In genomic region chr1:41583658-41584570, GRCh38 we compare ENCODE assay signal across 29 cellular contexts.
DNase-seq lines count a peak whose midpoint lies in the region; ATAC-seq, FAIRE-seq and TF ChIP-seq lines count a peak whose summit lies in the region.
"Had no signal": no experiment of that assay in that cellular context is flagged by ENCODE, and none has a peak within 500 bp of the region (broad histone marks: within the 10 kb centered on the region; RNA-seq: fewer than 3 reads in every experiment).

No MANE protein-coding gene starts in this region.

- no peak for FAIRE-seq in RCC 7860 (lab: Jason Lieb, UNC)
- FAIRE-seq: GM12892, islet of Langerhans had no signal

- 94 to 97% (median 97%) methylated on average over 21 to 25 of the region's 25 CpGs for WGBS in heart left ventricle, 4 donors

- no peaks in the 10 kb centered on the region for H3K27me3 Mint-ChIP-seq in T-helper 17 cell
- H3K27me3 Mint-ChIP-seq: B cell had no signal

- DNase-seq in stimulated activated CD4-positive, alpha-beta T cell treated with anti-CD3 and anti-CD28 coated beads, Interleukin-4, amount 100 ng/mL, for 24 hours = peak; percentile 1
- no peak for DNase-seq in stimulated activated CD4-positive, alpha-beta T cell treated with anti-CD3 and anti-CD28 coated beads, Interleukin-2, amount 100 ng/mL, for 24 hours
- DNase-seq in T-helper 17 cell (no peak), iPS-NIHi7 (ENCODE audit: extremely low spot score) (peak; percentile 42), vagina (ENCODE audit: extremely low spot score in 2 of 2) (peak; percentile 76 to 92), RCC 7860 (ENCODE audit: low spot score) (no peak), heart left ventricle (no peak)
- DNase-seq: ACHN; activated CD4-positive, alpha-beta T cell treated with anti-CD3 and anti-CD28 coated beads, Interleukin-2, amount 50 U/mL, for 48 hours; amygdala; DMS153; effector CD4-positive, alpha-beta T cell; hypothalamus; left ventricle myocardium superior; NCI-H2107; NCI-H748 treated with DMSO at 0.1 percent for 48 hours; right cardiac atrium; stimulated activated CD4-positive, alpha-beta T cell treated with anti-CD3 and anti-CD28 coated beads, Interleukin-1b, Interleukin-23, amount 100 ng/mL, for 48 hours; T-helper 1 cell had no signal

- TF ChIP-seq CTCF in vagina (IDR thresholded peaks at IDR 0.05) (no peak), heart left ventricle (IDR thresholded peaks at IDR 0.05) (no peak)

- H3K27ac ChIP-seq in vagina (no peak overlapping the region), heart left ventricle (no peak overlapping the region)
- H3K27ac ChIP-seq: neural progenitor cell, RWPE1, tibial nerve had no signal

- peaks cover 11% of the 10 kb centered on the region for H3K4me1 Mint-ChIP-seq in T-helper 17 cell
- H3K4me1 Mint-ChIP-seq: neural progenitor cell had no signal

- no peak for TF ChIP-seq POLR2A in vagina (IDR thresholded peaks at IDR 0.05)
- no peak for TF ChIP-seq POLR2A in heart left ventricle (IDR thresholded peaks at IDR 0.05)

- H3K27me3 ChIP-seq in vagina = no peaks in the 10 kb centered on the region
- H3K27me3 ChIP-seq in heart left ventricle = no peaks in the 10 kb centered on the region
- H3K27me3 ChIP-seq: neural progenitor cell, tibial nerve had no signal

- no peak for ATAC-seq in T-helper 17 cell
- ATAC-seq in HG03039 (IDR thresholded peaks at IDR 0.05; ENCODE audit: unreplicated experiment) = no peak
- ATAC-seq in heart left ventricle = no peak
- ATAC-seq: activated naive CD4-positive, alpha-beta T cell treated with anti-CD3 and anti-CD28 coated beads, Interleukin-2, amount 50 U/mL, for 72 hours; HCT116; left ventricle myocardium superior; right cardiac atrium had no signal

- no peak overlapping the region for H3K4me3 ChIP-seq in vagina
- H3K4me3 ChIP-seq in heart left ventricle = no peak overlapping the region
- H3K4me3 ChIP-seq: neural progenitor cell, tibial nerve had no signal

- no peaks in the 10 kb centered on the region for H3K36me3 Mint-ChIP-seq in T-helper 17 cell (ENCODE audit: low read depth)
- H3K36me3 Mint-ChIP-seq: neural progenitor cell had no signal

- no peaks in the 10 kb centered on the region for H3K4me1 ChIP-seq in vagina
- no peaks in the 10 kb centered on the region for H3K4me1 ChIP-seq in heart left ventricle
- H3K4me1 ChIP-seq: neural progenitor cell, tibial nerve had no signal

- no peak overlapping the region for H3K27ac Mint-ChIP-seq in T-helper 17 cell
- H3K27ac Mint-ChIP-seq: activated T-helper 2 cell treated with anti-CD3 and anti-CD28 coated beads, Interferon-gamma antibody, Interleukin-2, Interleukin-4, amounts not matched to agents 10 μg/mL and 5 μg/mL and 100 μg/mL, durations not matched to agents 14 hours and 24 hours and 36 hours; B cell; neural progenitor cell had no signal

- no peaks in the 10 kb centered on the region for H3K9me3 ChIP-seq in T-helper 17 cell (ENCODE audit: control insufficient read depth, low read length, poor library complexity, severe bottlenecking)
- H3K9me3 ChIP-seq in vagina = no peaks in the 10 kb centered on the region
- H3K9me3 ChIP-seq in heart left ventricle = no peaks in the 10 kb centered on the region
- H3K9me3 ChIP-seq: tibial nerve had no signal

- no peaks in the 10 kb centered on the region for H3K36me3 ChIP-seq in vagina
- peaks cover 0 to 7% (median 0%) of the 10 kb centered on the region in 9 donors for H3K36me3 ChIP-seq in heart left ventricle
- H3K36me3 ChIP-seq: neural progenitor cell had no signal

- intact Hi-C loops in vagina (cut with DNase I) = no loop called here
- intact Hi-C loops in heart left ventricle (cut with DNase I) = loop anchor here in 1 of 10 donors (5.0 kb wide), 1 partner anchor 193 kb away; no protein-coding TSS in a partner anchor

- H3K4me3 Mint-ChIP-seq in T-helper 17 cell = peak overlapping the region; percentile 45
- H3K4me3 Mint-ChIP-seq: B cell, neural progenitor cell had no signal

Comparison
In these comparisons a context has a peak if more than half of its experiments do, and no peak if none do; other contexts are left out.
1. DNase-seq: peak in stimulated activated CD4-positive, alpha-beta T cell treated with anti-CD3 and anti-CD28 coated beads, Interleukin-4, amount 100 ng/mL, for 24 hours (single experiment), iPS-NIHi7 (single experiment) and vagina (2 of 2); none in stimulated activated CD4-positive, alpha-beta T cell treated with anti-CD3 and anti-CD28 coated beads, Interleukin-2, amount 100 ng/mL, for 24 hours (0 of 2), T-helper 17 cell (0 of 3), RCC 7860 (single experiment) and heart left ventricle (0 of 5).